9 cellular contexts compared by ENCODE assay signal in the genomic region with DNA sequence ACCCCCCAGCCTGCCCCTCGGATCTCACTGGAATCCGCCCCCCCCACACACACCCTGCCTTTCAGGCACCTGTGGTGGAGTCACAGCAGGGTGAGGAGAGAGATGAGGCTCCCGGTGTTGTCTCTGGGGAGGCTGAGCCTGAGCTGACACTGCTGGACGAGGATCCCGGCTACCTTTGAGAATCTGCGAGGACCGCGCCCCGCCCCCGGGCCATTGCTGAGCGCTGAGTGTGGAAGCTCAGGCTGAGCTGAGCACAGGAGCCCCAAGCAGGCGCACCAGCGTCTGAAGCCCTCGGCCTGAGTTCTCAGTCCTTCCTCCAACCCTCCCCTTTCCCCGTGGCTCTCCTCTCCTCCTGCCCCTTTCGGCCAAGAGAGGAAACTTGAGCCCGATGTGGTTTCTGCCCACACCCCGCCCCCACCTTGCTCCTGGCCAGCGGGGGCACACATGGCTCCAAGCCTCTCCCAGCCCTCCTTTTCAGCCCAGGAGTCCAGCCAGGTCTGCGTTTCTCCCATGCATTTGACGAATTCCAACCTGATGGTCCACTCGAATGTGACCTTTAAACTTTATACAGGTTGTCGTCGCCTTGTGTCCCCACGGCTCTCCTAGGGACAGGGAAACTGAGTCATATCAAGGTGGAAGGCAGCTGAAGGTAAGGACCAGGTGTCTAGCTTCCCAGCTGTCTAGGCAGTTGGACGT. TPM values are rescaled to one million over a fixed set of nuclear protein-coding genes. Genes with fewer than 3 reads are reported as not detected.
DNase-seq lines count a peak whose midpoint lies in the region; ATAC-seq and TF ChIP-seq lines count a peak whose summit lies in the region.
"Had no signal": no experiment of that assay in that cellular context is flagged by ENCODE, and none has a peak within 500 bp of the region (broad histone marks: within the 10 kb centered on the region; RNA-seq: fewer than 3 reads in every experiment).

A gene (minus strand): TSS at position 284 of the 696 bp plus-strand sequence. CDS start 5,767 bp downstream, outside the sequence.

- in situ Hi-C loops in GM13976 (cut with MboI; ENCODE audit: low sequenced_read_pairs, unreplicated experiment): no loop called here

- H3K4me3 ChIP-seq in right atrium auricular region: peak within 1 kb of the TSS in 1 of 2 donors; percentile 34
- H3K4me3 ChIP-seq in effector memory CD4-positive, alpha-beta T cell (ENCODE audit: insufficient read depth, low read depth, low read length, poor library complexity, severe bottlenecking): no peak within 1 kb of the TSS

- ATAC-seq in Right ventricle myocardium inferior (peak; percentile 54), left ventricle myocardium superior (peak; percentile 62)

- H3K4me1 Mint-ChIP-seq in activated naive CD8-positive, alpha-beta T cell (ENCODE audit: low read depth): peaks cover 10% of the 10 kb centered on the region

- no peak within 1 kb of the TSS for H3K27ac Mint-ChIP-seq in activated naive CD8-positive, alpha-beta T cell
- H3K27ac Mint-ChIP-seq: activated naive CD4-positive, alpha-beta T cell treated with anti-CD3 and anti-CD28 coated beads, Interleukin-2, amount 50 U/mL, for 24 hours had no signal

- no peaks in the 10 kb centered on the region for H3K9me3 Mint-ChIP-seq in activated naive CD8-positive, alpha-beta T cell (ENCODE audit: low read depth)
- H3K9me3 Mint-ChIP-seq: activated naive CD4-positive, alpha-beta T cell treated with anti-CD3 and anti-CD28 coated beads, Interleukin-2, amount 50 U/mL, for 24 hours had no signal

- H3K27me3 ChIP-seq in right atrium auricular region: no peaks in the 10 kb centered on the region
- peaks cover 17% of the 10 kb centered on the region for H3K27me3 ChIP-seq in effector memory CD4-positive, alpha-beta T cell (replicated peaks; ENCODE audit: control insufficient read depth, insufficient read depth, low read length, poor library complexity, severe bottlenecking)

- no peaks in the 10 kb centered on the region for H3K36me3 Mint-ChIP-seq in activated naive CD8-positive, alpha-beta T cell
- H3K36me3 Mint-ChIP-seq: activated naive CD4-positive, alpha-beta T cell treated with anti-CD3 and anti-CD28 coated beads, Interleukin-2, amount 50 U/mL, for 24 hours had no signal

- no peak within 1 kb of the TSS for H3K27ac ChIP-seq in right atrium auricular region
- no peak within 1 kb of the TSS for H3K27ac ChIP-seq in effector memory CD4-positive, alpha-beta T cell (ENCODE audit: insufficient read depth, low read length, poor library complexity, severe bottlenecking)

- DNase-seq in Right ventricle myocardium inferior (ENCODE audit: missing footprints) (peak; percentile 88), right atrium auricular region (ENCODE audit: low spot score) (no peak), NCI-H510A treated with DMSO at 0.1 percent for 48 hours (lab: John Stamatoyannopoulos, UW) (peak; percentile 65), left ventricle myocardium superior (peak; percentile 64), retina (peak; percentile 62), GM13976 (ENCODE audit: low spot score) (no peak)
- no peak for DNase-seq in effector memory CD4-positive, alpha-beta T cell

- no peaks in the 10 kb centered on the region for H3K36me3 ChIP-seq in right atrium auricular region
- no peaks in the 10 kb centered on the region for H3K36me3 ChIP-seq in effector memory CD4-positive, alpha-beta T cell (ENCODE audit: control insufficient read depth, insufficient read depth, low read length)

- no peaks in the 10 kb centered on the region for H3K9me3 ChIP-seq in right atrium auricular region
- no peaks in the 10 kb centered on the region for H3K9me3 ChIP-seq in effector memory CD4-positive, alpha-beta T cell (ENCODE audit: control insufficient read depth, low read length)

- peaks cover 26% of the 10 kb centered on the region for H3K27me3 Mint-ChIP-seq in activated naive CD8-positive, alpha-beta T cell

- H3K4me3 Mint-ChIP-seq in activated naive CD8-positive, alpha-beta T cell: peak within 1 kb of the TSS; percentile 48

- peaks cover 0 to 17% of the 10 kb centered on the region in 2 donors for H3K4me1 ChIP-seq in right atrium auricular region
- H3K4me1 ChIP-seq in effector memory CD4-positive, alpha-beta T cell (ENCODE audit: control insufficient read depth, insufficient read depth, low read length, poor library complexity, severe bottlenecking): peaks cover 4% of the 10 kb centered on the region

- intact Hi-C loops in Right ventricle myocardium inferior (cut with DNase I): no loop called here
- intact Hi-C loops in left ventricle myocardium superior (cut with micrococcal nuclease): no loop called here

- TF ChIP-seq CTCF in right atrium auricular region (IDR thresholded peaks at IDR 0.05): no peak
- no peak for TF ChIP-seq CTCF in GM13976 (IDR thresholded peaks at IDR 0.05; ENCODE audit: borderline replicate concordance, control extremely low read depth, extremely low read depth, insufficient read depth, missing control alignments)

RNA-seq across cellular contexts. Expression of the gene that starts here (rescaled TPM):
- total RNA-seq in Right ventricle myocardium inferior (1.1 TPM), right atrium auricular region (1 to 10 TPM; 1.1 to 2.9 TPM), left ventricle myocardium superior (0.74 TPM)

Comparison
In these comparisons a context has a peak if more than half of its experiments do, and no peak if none do; other contexts are left out.
1. DNase-seq: peak in Right ventricle myocardium inferior (single experiment), NCI-H510A treated with DMSO at 0.1 percent for 48 hours (single experiment) and retina (single experiment); none in right atrium auricular region (single experiment), GM13976 (single experiment) and effector memory CD4-positive, alpha-beta T cell (0 of 3).
2. Peak in DNase-seq and ATAC-seq in left ventricle myocardium superior; RNA of the gene not detected or under 1 TPM.